In genomic region chr10:120365872-120366271, GRCh38 we compare ENCODE assay signal across 24 cellular contexts.
DNase-seq lines count a peak whose midpoint lies in the region; ATAC-seq and TF ChIP-seq lines count a peak whose summit lies in the region.
"Had no signal": no experiment of that assay in that cellular context is flagged by ENCODE, and none has a peak within 500 bp of the region (broad histone marks: within the 10 kb centered on the region; RNA-seq: fewer than 3 reads in every experiment).

No MANE protein-coding gene starts in this region.

- H3K9me2 ChIP-seq in GM23248 (ENCODE audit: insufficient read depth): no peaks in the 10 kb centered on the region

- no peaks in the 10 kb centered on the region for H3K79me2 ChIP-seq in GM23248 (ENCODE audit: insufficient read depth)
- no peaks in the 10 kb centered on the region for H3K79me2 ChIP-seq in osteoblast (ENCODE audit: insufficient read depth, low read length)

- H3K27ac Mint-ChIP-seq in nephron progenitor cell: no peak overlapping the region
- H3K27ac Mint-ChIP-seq: activated CD4-positive, alpha-beta memory T cell treated with anti-CD3 and anti-CD28 coated beads for 36 hours; naive B cell; stimulated activated naive CD8-positive, alpha-beta T cell treated with anti-CD3 and anti-CD28 coated beads, Interleukin-15, Interleukin-2, amounts not matched to agents 100 ng/mL and 50 ng/mL, for 24 hours had no signal

- H3K36me3 ChIP-seq in GM23248 (ENCODE audit: low read depth) (no peaks in the 10 kb centered on the region), RWPE2 (ENCODE audit: low read depth) (no peaks in the 10 kb centered on the region), osteoblast (ENCODE audit: insufficient read depth, low read length) (no peaks in the 10 kb centered on the region)
- H3K36me3 ChIP-seq: adrenal gland, right atrium auricular region, tibial artery had no signal

- H3K27ac ChIP-seq in GM23248 (no peak overlapping the region), RWPE2 (ENCODE audit: poor library complexity, severe bottlenecking) (peak overlapping the region; percentile 28), osteoblast (ENCODE audit: low read depth, low read length) (no peak overlapping the region)
- H3K27ac ChIP-seq: adrenal gland, right atrium auricular region, tibial artery had no signal

- in situ Hi-C loops in GM23248 (cut with MboI): no loop called here

- H3K4me2 ChIP-seq in GM23248 (ENCODE audit: unreplicated experiment) (no peak overlapping the region), osteoblast (ENCODE audit: insufficient read depth, low read length) (peak overlapping the region; percentile 40)

- H4K20me1 ChIP-seq in GM23248 (ENCODE audit: insufficient read depth) (no peaks in the 10 kb centered on the region), osteoblast (ENCODE audit: insufficient read depth, low read length) (no peaks in the 10 kb centered on the region)

- H3K9me3 ChIP-seq in GM23248 (ENCODE audit: low read depth) (no peaks in the 10 kb centered on the region), RWPE2 (ENCODE audit: severe bottlenecking) (no peaks in the 10 kb centered on the region), osteoblast (ENCODE audit: low read depth, low read length) (no peaks in the 10 kb centered on the region)
- H3K9me3 ChIP-seq: adrenal gland, right atrium auricular region, tibial artery had no signal

- DNase-seq in GM23248 (peak; percentile 54), RWPE2 (ENCODE audit: low spot score) (no peak), epithelial cell of esophagus (ENCODE audit: low read depth) (peak; percentile 54), osteoblast (ENCODE audit: insufficient read length, low spot score, missing footprints) (no peak), nephron progenitor cell (no peak), occipital lobe (lab: John Stamatoyannopoulos, UW) (no peak), SIG-M5 treated with dmso at 0.1 percent for 504 hours (lab: John Stamatoyannopoulos, UW; ENCODE audit: unreplicated experiment) (no peak)
- no peak for DNase-seq in activated T-cell treated with anti-CD3 and anti-CD28 coated beads, Interleukin-2, amount 50 U/mL, for 1 hour
- DNase-seq: activated CD4-positive, alpha-beta memory T cell treated with anti-CD3 and anti-CD28 coated beads for 36 hours; activated gamma-delta T cell treated with Interleukin-2 at 50 U/mL for 16 hours; adrenal gland; caudate nucleus; dermis blood vessel endothelial cell; DMS79; mesendoderm; naive B cell; NCI-H1105 treated with DMSO at 0.1 percent for 48 hours; NCI-H2107; NCI-H510A; stimulated activated CD4-positive, alpha-beta T cell treated with anti-CD3 and anti-CD28 coated beads, Interleukin-4, amount 100 ng/mL, for 24 hours; tibial artery had no signal

- peaks cover 8% of the 10 kb centered on the region for H3K9me3 Mint-ChIP-seq in nephron progenitor cell
- H3K9me3 Mint-ChIP-seq: activated CD4-positive, alpha-beta memory T cell treated with anti-CD3 and anti-CD28 coated beads for 36 hours; stimulated activated naive CD8-positive, alpha-beta T cell treated with anti-CD3 and anti-CD28 coated beads, Interleukin-15, Interleukin-2, amounts not matched to agents 100 ng/mL and 50 ng/mL, for 24 hours had no signal

- H3K4me3 ChIP-seq in GM23248 (no peak overlapping the region), RWPE2 (ENCODE audit: severe bottlenecking) (no peak overlapping the region), epithelial cell of esophagus (ENCODE audit: low read length) (no peak overlapping the region), osteoblast (ENCODE audit: insufficient read depth, low read length) (no peak overlapping the region)
- H3K4me3 ChIP-seq: adrenal gland, right atrium auricular region, tibial artery had no signal

- H3F3A ChIP-seq in GM23248 (ENCODE audit: insufficient read depth): 0 out of 2 replicates have a peak, but pooled peaks cover 14% of the 10 kb centered on the region

- H3K27me3 ChIP-seq in GM23248 (replicated peaks; ENCODE audit: insufficient read depth) (0 out of 2 replicates have a peak, but pooled peaks cover 9% of the 10 kb centered on the region), RWPE2 (ENCODE audit: insufficient read depth, poor library complexity, severe bottlenecking) (no peaks in the 10 kb centered on the region), osteoblast (ENCODE audit: insufficient read depth, low read length) (no peaks in the 10 kb centered on the region)
- H3K27me3 ChIP-seq: right atrium auricular region, tibial artery had no signal

- H3K9ac ChIP-seq in GM23248: no peak overlapping the region

- H3K36me3 Mint-ChIP-seq in nephron progenitor cell (ENCODE audit: low read depth): no peaks in the 10 kb centered on the region
- H3K36me3 Mint-ChIP-seq: activated CD4-positive, alpha-beta memory T cell treated with anti-CD3 and anti-CD28 coated beads for 36 hours; naive B cell had no signal

- peaks cover 5% of the 10 kb centered on the region for H3K4me1 Mint-ChIP-seq in nephron progenitor cell
- H3K4me1 Mint-ChIP-seq: naive B cell had no signal

- H2AFZ ChIP-seq in GM23248 (0 out of 2 replicates have a peak overlapping the region, but pooled peaks have one; percentile 14), osteoblast (ENCODE audit: low read length) (no peak overlapping the region)

- H3K4me1 ChIP-seq in GM23248 (ENCODE audit: insufficient read depth) (peaks cover 6% of the 10 kb centered on the region; the same call in 1 of the 2 replicates), RWPE2 (ENCODE audit: insufficient read depth, poor library complexity, severe bottlenecking) (peaks cover 11% of the 10 kb centered on the region), osteoblast (ENCODE audit: insufficient read depth, low read length) (peaks cover 8% of the 10 kb centered on the region)
- H3K4me1 ChIP-seq: adrenal gland, right atrium auricular region, tibial artery had no signal

- no peak overlapping the region for H3K4me3 Mint-ChIP-seq in nephron progenitor cell
- H3K4me3 Mint-ChIP-seq: activated CD4-positive, alpha-beta memory T cell treated with anti-CD3 and anti-CD28 coated beads for 36 hours; naive B cell; stimulated activated naive CD8-positive, alpha-beta T cell treated with anti-CD3 and anti-CD28 coated beads, Interleukin-15, Interleukin-2, amounts not matched to agents 100 ng/mL and 50 ng/mL, for 24 hours had no signal

- no peak for TF ChIP-seq CTCF in RWPE2 (IDR thresholded peaks at IDR 0.05; ENCODE audit: poor library complexity, severe bottlenecking)
- no peak for TF ChIP-seq CTCF in epithelial cell of esophagus (IDR thresholded peaks at IDR 0.05; ENCODE audit: insufficient read depth, low read depth, low read length, missing control alignments)
- TF ChIP-seq CTCF in osteoblast (IDR thresholded peaks at IDR 0.05; ENCODE audit: extremely low read depth, low read depth, low read length): no peak
- no peak for TF ChIP-seq CTCF in nephron progenitor cell (IDR thresholded peaks at IDR 0.05)

- WGBS in GM23248 (ENCODE audit: low coverage in 1 of 2, low lambda C conversion rate in 2 of 2, missing lambda C conversion rate in 2 of 2), 2 experiments: 29 to 30% methylated on average over 5 of the region's 5 CpGs

- H3K27me3 Mint-ChIP-seq in nephron progenitor cell (ENCODE audit: low read depth, poor library complexity): peaks cover 46% of the 10 kb centered on the region
- H3K27me3 Mint-ChIP-seq: activated CD4-positive, alpha-beta memory T cell treated with anti-CD3 and anti-CD28 coated beads for 36 hours; stimulated activated naive CD8-positive, alpha-beta T cell treated with anti-CD3 and anti-CD28 coated beads, Interleukin-15, Interleukin-2, amounts not matched to agents 100 ng/mL and 50 ng/mL, for 24 hours had no signal

- peak; percentile 100 for ATAC-seq in RWPE2 (ENCODE audit: low read depth)
- ATAC-seq: HepG2 had no signal

Comparison
In these comparisons a context has a peak if more than half of its experiments do, and no peak if none do; other contexts are left out.
1. DNase-seq: peak in GM23248 (single experiment) and epithelial cell of esophagus (single experiment); none in RWPE2 (single experiment), osteoblast (single experiment), nephron progenitor cell (single experiment), activated T-cell treated with anti-CD3 and anti-CD28 coated beads, Interleukin-2, amount 50 U/mL, for 1 hour (single experiment), occipital lobe (single experiment) and SIG-M5 treated with dmso at 0.1 percent for 504 hours (single experiment).